ENCODE assay signal across 13 cellular contexts in genomic region chr19:54247106-54247930, GRCh38. TPM values are rescaled to one million over a fixed set of nuclear protein-coding genes. Genes with fewer than 3 reads are reported as not detected.
DNase-seq lines count a peak whose midpoint lies in the region; ATAC-seq, FAIRE-seq and TF ChIP-seq lines count a peak whose summit lies in the region.
"Had no signal": no experiment of that assay in that cellular context is flagged by ENCODE, and none has a peak within 500 bp of the region (broad histone marks: within the 10 kb centered on the region; RNA-seq: fewer than 3 reads in every experiment).

No MANE protein-coding gene starts in this region.

- in situ Hi-C loops in IMR-90 (cut with MboI; ENCODE audit: low sequenced_read_pairs) = no loop called here

- H3K14ac ChIP-seq in IMR-90 (replicated peaks; ENCODE audit: low read depth, low read length) = no peak overlapping the region

- TF ChIP-seq POLR2A in IMR-90 (IDR thresholded peaks at IDR 0.05; ENCODE audit: low read depth, low read length) = no peak

- no peak for ATAC-seq in CD4-positive, CD25-positive, alpha-beta regulatory T cell (ENCODE audit: low read depth in 2 of 2)
- ATAC-seq in IMR-90 (ENCODE audit: low read depth) (no peak), HG03378 (IDR thresholded peaks at IDR 0.05; ENCODE audit: unreplicated experiment) (no peak)

- intact Hi-C loops in IMR-90 (cut with micrococcal nuclease) = no loop called here

- H3K23ac ChIP-seq in IMR-90 (ENCODE audit: low read depth, low read length) = no peak overlapping the region

- peaks cover 7% of the 10 kb centered on the region for H3K4me1 ChIP-seq in CD4-positive, CD25-positive, alpha-beta regulatory T cell (ENCODE audit: control insufficient read depth, insufficient read depth, low read length, poor library complexity, severe bottlenecking)
- H3K4me1 ChIP-seq in IMR-90 (ENCODE audit: control insufficient read depth, insufficient read depth, low read length) = no peaks in the 10 kb centered on the region
- peaks cover 11% of the 10 kb centered on the region for H3K4me1 ChIP-seq in effector memory CD4-positive, alpha-beta T cell (ENCODE audit: control insufficient read depth, insufficient read depth, low read length, poor library complexity, severe bottlenecking)

- dilution Hi-C loops in IMR-90 (cut with HindIII; ENCODE audit: low sequenced_read_pairs, unreplicated experiment) = no loop called here

- H3K27me3 ChIP-seq in CD4-positive, CD25-positive, alpha-beta regulatory T cell (ENCODE audit: control insufficient read depth, insufficient read depth, low read length) = no peaks in the 10 kb centered on the region
- peaks cover 1% of the 10 kb centered on the region for H3K27me3 ChIP-seq in IMR-90 (ENCODE audit: control insufficient read depth, insufficient read depth, low read length)
- H3K27me3 ChIP-seq in effector memory CD4-positive, alpha-beta T cell (replicated peaks; ENCODE audit: control insufficient read depth, insufficient read depth, low read length, poor library complexity, severe bottlenecking) = no peaks in the 10 kb centered on the region

- peaks cover 0 to 13% (median 2%) of the 10 kb centered on the region in 4 donors for H3K4me1 Mint-ChIP-seq in CD4-positive, CD25-positive, alpha-beta regulatory T cell
- peaks cover 18% of the 10 kb centered on the region for H3K4me1 Mint-ChIP-seq in nephron

- no peak overlapping the region for H2BK5ac ChIP-seq in IMR-90 (ENCODE audit: low read depth, low read length, poor library complexity, severe bottlenecking)

- H3K4me3 ChIP-seq in CD4-positive, CD25-positive, alpha-beta regulatory T cell (ENCODE audit: low read depth, low read length) = no peak overlapping the region
- no peak overlapping the region for H3K4me3 ChIP-seq in IMR-90 (ENCODE audit: insufficient read depth, low read depth, low read length)
- peak overlapping the region; percentile 1 for H3K4me3 ChIP-seq in effector memory CD4-positive, alpha-beta T cell (ENCODE audit: insufficient read depth, low read depth, low read length, poor library complexity, severe bottlenecking)

- H3K4ac ChIP-seq in IMR-90 (ENCODE audit: low read depth, low read length) = no peak overlapping the region

- no peak overlapping the region for H2BK20ac ChIP-seq in IMR-90 (ENCODE audit: low read depth, low read length)

- DNase-seq in CD4-positive, CD25-positive, alpha-beta regulatory T cell = no peak
- DNase-seq in IMR-90 = no peak
- DNase-seq in effector memory CD4-positive, alpha-beta T cell = no peak
- no peak for DNase-seq in frontal cortex (ENCODE audit: low spot score in 2 of 2)
- no peak for DNase-seq in NCI-H1930 (lab: John Stamatoyannopoulos, UW)
- DNase-seq: amniotic stem cell, NCI-H1436, NCI-H524 treated with DMSO at 0.1 percent for 48 hours had no signal

- POLR2A ChIA-PET in IMR-90 (lab: Charles Lee; ENCODE audit: unreplicated experiment) = no interaction called here

- H4K20me1 ChIP-seq in IMR-90 (ENCODE audit: insufficient read depth, low read length) = no peaks in the 10 kb centered on the region

- no peaks in the 10 kb centered on the region for H3K79me1 ChIP-seq in IMR-90 (ENCODE audit: low read depth in 1 of 2, low read length in 2 of 2)

- H2AK5ac ChIP-seq in IMR-90 (ENCODE audit: low read depth, low read length) = no peak overlapping the region

- CTCF ChIA-PET in IMR-90 (lab: Yijun Ruan, JAX) = interaction anchor here (0.5 kb wide), 1 partner anchor 18 kb away, joined by 7 read pairs; no protein-coding TSS in a partner anchor

- no peak overlapping the region for H4K8ac ChIP-seq in IMR-90 (ENCODE audit: low read depth in 2 of 2, low read length in 2 of 2)

- no peaks in the 10 kb centered on the region for H3K36me3 Mint-ChIP-seq in CD4-positive, CD25-positive, alpha-beta regulatory T cell
- H3K36me3 Mint-ChIP-seq in nephron (ENCODE audit: low read depth) = no peaks in the 10 kb centered on the region

- no peak overlapping the region for H2AK9ac ChIP-seq in IMR-90 (replicated peaks; ENCODE audit: low read depth, low read length, poor library complexity)

- FAIRE-seq in frontal cortex (lab: Jason Lieb, UNC) = no peak

- no peak overlapping the region for H3K9ac ChIP-seq in IMR-90 (ENCODE audit: low read depth, low read length)

- H3K56ac ChIP-seq in IMR-90 (ENCODE audit: extremely low read depth, insufficient read depth, low read length) = no peak overlapping the region

- no peaks in the 10 kb centered on the region for H3K9me1 ChIP-seq in IMR-90 (ENCODE audit: insufficient read depth, low read length)

- H4K91ac ChIP-seq in IMR-90 (ENCODE audit: insufficient read depth, low read depth, low read length) = no peak overlapping the region

- TF ChIP-seq CTCF in IMR-90 (conservative IDR thresholded peaks at IDR 0.05; ENCODE audit: low read depth, low read length) (no peak), nephron (IDR thresholded peaks at IDR 0.05; ENCODE audit: unreplicated experiment in 3 of 3) (no peak)

- BruUV-seq in IMR-90 (replicated peaks; lab: Mats Ljungman, UMichigan) = no TSS peak

- no peak overlapping the region for H4K5ac ChIP-seq in IMR-90 (ENCODE audit: low read depth, low read length)

- peak overlapping the region in 2 of 4 donors; percentile 16 to 56 for H3K4me3 Mint-ChIP-seq in CD4-positive, CD25-positive, alpha-beta regulatory T cell
- no peak overlapping the region for H3K4me3 Mint-ChIP-seq in nephron

- H2BK120ac ChIP-seq in IMR-90 (ENCODE audit: low read depth, low read length) = no peak overlapping the region

- no peak overlapping the region for H3K27ac ChIP-seq in CD4-positive, CD25-positive, alpha-beta regulatory T cell (ENCODE audit: insufficient read depth, low read length, poor library complexity, severe bottlenecking)
- H3K27ac ChIP-seq in IMR-90 (ENCODE audit: insufficient read depth, low read length) = no peak overlapping the region
- no peak overlapping the region for H3K27ac ChIP-seq in effector memory CD4-positive, alpha-beta T cell (ENCODE audit: insufficient read depth, low read length, poor library complexity, severe bottlenecking)
- H3K27ac ChIP-seq: C4-2B had no signal

- no peaks in the 10 kb centered on the region for H3K36me3 ChIP-seq in CD4-positive, CD25-positive, alpha-beta regulatory T cell (ENCODE audit: control insufficient read depth, insufficient read depth, low read length)
- H3K36me3 ChIP-seq in IMR-90 (ENCODE audit: control insufficient read depth, insufficient read depth, low read length) = no peaks in the 10 kb centered on the region
- H3K36me3 ChIP-seq in effector memory CD4-positive, alpha-beta T cell (ENCODE audit: control insufficient read depth, insufficient read depth, low read length) = no peaks in the 10 kb centered on the region

- no peak overlapping the region for H2BK15ac ChIP-seq in IMR-90 (ENCODE audit: low read depth, low read length)

- no peaks in the 10 kb centered on the region for H3K27me3 Mint-ChIP-seq in CD4-positive, CD25-positive, alpha-beta regulatory T cell
- peaks cover 12% of the 10 kb centered on the region for H3K27me3 Mint-ChIP-seq in nephron (ENCODE audit: low read depth)

- H3K4me2 ChIP-seq in IMR-90 (ENCODE audit: low read depth, low read length) = no peak overlapping the region; the same call in 1 of the 2 replicates

- no peak for TF ChIP-seq RAD21 in IMR-90 (IDR thresholded peaks at IDR 0.05; ENCODE audit: low read length)

- H3K9me3 Mint-ChIP-seq in CD4-positive, CD25-positive, alpha-beta regulatory T cell = no peaks in the 10 kb centered on the region
- no peaks in the 10 kb centered on the region for H3K9me3 Mint-ChIP-seq in nephron

- 82% methylated on average over 8 of the region's 20 CpGs; no CpG with 5 or more reads in 1 of the 2 experiments for WGBS in IMR-90 (ENCODE audit: extremely low coverage in 2 of 2, insufficient read length in 1 of 2), 2 experiments

- no peaks in the 10 kb centered on the region for H3K9me3 ChIP-seq in CD4-positive, CD25-positive, alpha-beta regulatory T cell (ENCODE audit: control insufficient read depth in 2 of 2, low read length in 2 of 2)
- H3K9me3 ChIP-seq in IMR-90 (ENCODE audit: control insufficient read depth, insufficient read depth, low read length) = no peaks in the 10 kb centered on the region
- no peaks in the 10 kb centered on the region for H3K9me3 ChIP-seq in effector memory CD4-positive, alpha-beta T cell (ENCODE audit: control insufficient read depth, low read length)

- H3K27ac Mint-ChIP-seq in CD4-positive, CD25-positive, alpha-beta regulatory T cell = peak overlapping the region in 2 of 3 donors; percentile 50 to 80
- H3K27ac Mint-ChIP-seq in nephron = peak overlapping the region; percentile 88 to 92 (median 89)

- no peak overlapping the region for H3K18ac ChIP-seq in IMR-90 (ENCODE audit: low read depth, low read length)

- H2AFZ ChIP-seq in IMR-90 (replicated peaks; ENCODE audit: low read length, poor library complexity) = peak overlapping the region; percentile 3

RNA-seq across cellular contexts. Expression of gene LILRA6, which starts 4.7 kb away (rescaled TPM):
- not detected for total RNA-seq in CD4-positive, CD25-positive, alpha-beta regulatory T cell
- under 1 TPM in 2 of 4 donors, not detected in 2; 0.11 to 0.13 TPM for polyA plus RNA-seq in CD4-positive, CD25-positive, alpha-beta regulatory T cell
- not detected in 2 replicates for total RNA-seq in IMR-90 (2012; rRNA removed)
- not detected in 2 replicates for polyA plus RNA-seq in IMR-90 (2012; rRNA removed)
- not detected in 2 replicates for polyA plus RNA-seq in IMR-90 (2012; cell fraction: cytosol; rRNA removed)
- not detected in 2 replicates for polyA plus RNA-seq in IMR-90 (2012; cell fraction: nucleus; rRNA removed; ENCODE audit: low replicate concordance)
- under 0.01 TPM for total RNA-seq in frontal cortex
- total RNA-seq: activated CD8-positive, alpha-beta memory T cell treated with anti-CD3 and anti-CD28 coated beads for 36 hours; dermis blood vessel endothelial cell had no signal

RNA-seq across cellular contexts. Expression of gene LILRB5, which starts 9.8 kb away (rescaled TPM):
- not detected for total RNA-seq in CD4-positive, CD25-positive, alpha-beta regulatory T cell
- not detected for polyA plus RNA-seq in CD4-positive, CD25-positive, alpha-beta regulatory T cell
- not detected in 2 replicates for total RNA-seq in IMR-90 (2012; rRNA removed)
- not detected in 2 replicates for polyA plus RNA-seq in IMR-90 (2012; rRNA removed)
- not detected in 2 replicates for polyA plus RNA-seq in IMR-90 (2012; cell fraction: cytosol; rRNA removed)
- polyA plus RNA-seq in IMR-90 (2012; cell fraction: nucleus; rRNA removed; ENCODE audit: low replicate concordance) = not detected in 2 replicates
- under 0.01 TPM for total RNA-seq in frontal cortex
- total RNA-seq: activated CD8-positive, alpha-beta memory T cell treated with anti-CD3 and anti-CD28 coated beads for 36 hours; dermis blood vessel endothelial cell had no signal

RNA-seq across cellular contexts. Expression of gene LILRB3, which starts 24.5 kb away (rescaled TPM):
- 4.1 TPM for total RNA-seq in CD4-positive, CD25-positive, alpha-beta regulatory T cell
- under 1 TPM in 3 of 4 donors, not detected in 1; 0.07 to 0.65 (median 0.17) TPM for polyA plus RNA-seq in CD4-positive, CD25-positive, alpha-beta regulatory T cell
- total RNA-seq in IMR-90 (2012; rRNA removed) (not detected in 2 replicates), frontal cortex (not detected)
- polyA plus RNA-seq in IMR-90 (2012; rRNA removed) = not detected in 2 replicates
- polyA plus RNA-seq in IMR-90 (2012; cell fraction: cytosol; rRNA removed) = not detected in 2 replicates
- polyA plus RNA-seq in IMR-90 (2012; cell fraction: nucleus; rRNA removed; ENCODE audit: low replicate concordance) = not detected in 2 replicates
- total RNA-seq: activated CD8-positive, alpha-beta memory T cell treated with anti-CD3 and anti-CD28 coated beads for 36 hours; dermis blood vessel endothelial cell had no signal

RNA-seq across cellular contexts. Expression of gene LILRB2, which starts 33.6 kb away (rescaled TPM):
- not detected for total RNA-seq in CD4-positive, CD25-positive, alpha-beta regulatory T cell
- polyA plus RNA-seq in CD4-positive, CD25-positive, alpha-beta regulatory T cell = under 1 TPM in 1 of 4 donors, not detected in 3; 0.24 TPM
- total RNA-seq in IMR-90 (2012; rRNA removed) = not detected in 2 replicates
- not detected in 2 replicates for polyA plus RNA-seq in IMR-90 (2012; rRNA removed)
- not detected in 2 replicates for polyA plus RNA-seq in IMR-90 (2012; cell fraction: cytosol; rRNA removed)
- polyA plus RNA-seq in IMR-90 (2012; cell fraction: nucleus; rRNA removed; ENCODE audit: low replicate concordance) = not detected in 2 replicates
- total RNA-seq in frontal cortex = not detected
- total RNA-seq: activated CD8-positive, alpha-beta memory T cell treated with anti-CD3 and anti-CD28 coated beads for 36 hours; dermis blood vessel endothelial cell had no signal

RNA-seq across cellular contexts. Expression of gene RPS9, which starts 46.7 kb away (rescaled TPM):
- total RNA-seq in CD4-positive, CD25-positive, alpha-beta regulatory T cell = 1,161 TPM
- 1,000 to 10,000 TPM in 2 of 4 donors, 100 to 1,000 TPM in 2; 756 to 1,075 (median 892) TPM for polyA plus RNA-seq in CD4-positive, CD25-positive, alpha-beta regulatory T cell
- total RNA-seq in IMR-90 (2012; rRNA removed) (1,531 and 2,225 TPM in 2 replicates), frontal cortex (2,066 TPM)
- 2,323 and 2,588 TPM in 2 replicates for polyA plus RNA-seq in IMR-90 (2012; rRNA removed)
- 5,840 and 5,869 TPM in 2 replicates for polyA plus RNA-seq in IMR-90 (2012; cell fraction: cytosol; rRNA removed)
- 1,199 and 1,463 TPM in 2 replicates for polyA plus RNA-seq in IMR-90 (2012; cell fraction: nucleus; rRNA removed; ENCODE audit: low replicate concordance)
